Comparison of ENCODE assay signal across 21 cellular contexts in genomic region chr10:2777946-2778345, GRCh38.
"Had no signal": no experiment of that assay in that cellular context is flagged by ENCODE, and none has a peak within 500 bp of the region (broad histone marks: within the 10 kb centered on the region; RNA-seq: fewer than 3 reads in every experiment).

No MANE protein-coding gene starts in this region.

- H3K79me2 ChIP-seq: hepatocyte had no signal

- H3K4me3 Mint-ChIP-seq: immature natural killer cell; mesothelial cell of epicardium; naive B cell; naive thymus-derived CD8-positive, alpha-beta T cell had no signal

- H3K9me3 Mint-ChIP-seq: mesothelial cell of epicardium, naive B cell had no signal

- H3K4me3 ChIP-seq: coronary artery, dorsolateral prefrontal cortex, esophagus muscularis mucosa, gastroesophageal sphincter, heart left ventricle, hepatocyte, left lung, lower lobe of right lung, mucosa of descending colon had no signal

- H3K36me3 ChIP-seq: esophagus muscularis mucosa, gastroesophageal sphincter, heart left ventricle, left lung, lower lobe of right lung had no signal

- H2AFZ ChIP-seq: hepatocyte had no signal

- H3K27ac Mint-ChIP-seq: immature natural killer cell; mesothelial cell of epicardium; naive B cell; naive thymus-derived CD8-positive, alpha-beta T cell had no signal

- H3K9me3 ChIP-seq: esophagus muscularis mucosa, heart left ventricle, left lung, lower lobe of right lung, mucosa of descending colon had no signal

- H3K36me3 Mint-ChIP-seq: immature natural killer cell; mesothelial cell of epicardium; naive B cell; naive thymus-derived CD8-positive, alpha-beta T cell had no signal

- DNase-seq: dermis blood vessel endothelial cell; dorsolateral prefrontal cortex; effector CD4-positive, alpha-beta T cell; effector memory CD4-positive, alpha-beta T cell; foreskin keratinocyte; heart left ventricle; hypothalamus; immature natural killer cell; left cardiac atrium; left lung; left ventricle myocardium superior; lower lobe of right lung; mesenchymal stem cell; mucosa of descending colon; naive B cell; naive thymus-derived CD8-positive, alpha-beta T cell had no signal

- H3K27me3 ChIP-seq: foreskin keratinocyte, hepatocyte had no signal

- ATAC-seq: foreskin keratinocyte; gastroesophageal sphincter; heart left ventricle; left cardiac atrium; left lung; left ventricle myocardium superior; lower lobe of right lung; mucosa of descending colon; naive thymus-derived CD8-positive, alpha-beta T cell had no signal

- H3K4me1 Mint-ChIP-seq: immature natural killer cell; mesothelial cell of epicardium; naive B cell; naive thymus-derived CD8-positive, alpha-beta T cell had no signal

- H3K27ac ChIP-seq: coronary artery, dorsolateral prefrontal cortex, esophagus muscularis mucosa, foreskin keratinocyte, gastroesophageal sphincter, heart left ventricle, hepatocyte, left lung, lower lobe of right lung had no signal

- H3K4me1 ChIP-seq: foreskin keratinocyte, gastroesophageal sphincter, heart left ventricle, left lung, lower lobe of right lung had no signal

- H3K4me2 ChIP-seq: hepatocyte had no signal
